18 cellular contexts compared by ENCODE assay signal in the genomic region with DNA sequence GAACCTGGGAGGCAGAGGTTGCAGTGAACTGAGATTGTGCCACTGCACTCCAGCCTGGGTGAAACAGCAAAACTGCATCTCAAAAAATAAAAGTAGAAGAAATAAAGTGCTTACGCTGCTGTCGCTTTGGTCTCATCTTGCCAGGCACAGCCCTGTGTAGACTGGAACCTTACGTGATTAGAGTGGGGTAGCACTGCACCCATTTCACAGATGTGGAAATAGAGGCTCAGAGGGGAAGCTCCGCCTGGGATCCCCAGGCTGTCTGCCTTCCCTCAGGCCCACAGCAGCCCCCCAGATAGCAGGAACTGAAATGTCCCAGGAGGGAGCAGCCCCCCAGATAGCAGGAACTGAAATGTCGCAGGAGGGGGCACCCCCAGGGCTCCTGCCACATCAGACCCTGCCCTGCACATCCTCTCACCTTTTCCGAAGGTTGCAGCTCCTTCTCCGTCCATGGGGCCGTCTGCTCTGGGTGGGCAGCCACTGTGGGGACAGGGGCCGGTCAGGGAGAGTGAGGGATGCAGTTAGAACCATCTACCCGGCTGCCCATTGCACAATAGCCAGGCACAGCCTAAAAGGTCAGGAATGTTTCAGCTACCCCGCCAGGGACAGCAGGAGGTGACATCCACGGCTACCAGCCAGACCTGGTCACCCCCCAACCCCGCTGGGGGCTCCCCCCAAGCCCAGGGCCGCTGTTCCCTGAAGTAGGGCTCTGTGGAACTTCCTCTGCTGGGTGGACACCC. TPM values are rescaled to one million over a fixed set of nuclear protein-coding genes. Genes with fewer than 3 reads are reported as not detected.
DNase-seq lines count a peak whose midpoint lies in the region; ATAC-seq and TF ChIP-seq lines count a peak whose summit lies in the region.
"Had no signal": no experiment of that assay in that cellular context is flagged by ENCODE, and none has a peak within 500 bp of the region (broad histone marks: within the 10 kb centered on the region; RNA-seq: fewer than 3 reads in every experiment).

No MANE protein-coding gene starts in this region.

- no peak for DNase-seq in adipocyte (ENCODE audit: low read depth)
- peak; percentile 70 for DNase-seq in left lobe of liver (ENCODE audit: low spot score)
- no peak for DNase-seq in transverse colon
- DNase-seq in NCI-H2171 (lab: John Stamatoyannopoulos, UW) = no peak
- no peak for DNase-seq in EL
- DNase-seq: activated CD8-positive, alpha-beta memory T cell treated with anti-CD3 and anti-CD28 coated beads for 24 hours; activated T-cell treated with anti-CD3 and anti-CD28 coated beads, Interleukin-2, amount 50 U/mL, for 48 hours; Caco-2; effector memory CD4-positive, alpha-beta T cell; Karpas-422; NCI-H1092 treated with DMSO at 0.1 percent for 48 hours; NCI-H2029 treated with DMSO at 0.1 percent for 48 hours; NCI-H510A; NK-92 treated with Interleukin-12 subunit alpha and Interleukin-12 subunit beta, amount 100 ng/mL, for 24 hours; retina; trophoblast cell had no signal

- peak overlapping the region; percentile 94 for H3K9ac ChIP-seq in adipocyte (ENCODE audit: low read length)

- H3K27me3 ChIP-seq in adipocyte (replicated peaks; ENCODE audit: control insufficient read depth, insufficient read depth, low read length) = no peaks in the 10 kb centered on the region
- peaks cover 5% of the 10 kb centered on the region for H3K27me3 ChIP-seq in transverse colon

- peak; percentile 30 for ATAC-seq in left lobe of liver
- ATAC-seq: activated CD4-positive, CD25-positive, alpha-beta regulatory T cell treated with anti-CD3 and anti-CD28 coated beads, Interleukin-2, amount 50 U/mL, for 24 hours had no signal

- H3K4me3 ChIP-seq in adipocyte (ENCODE audit: low read length) (peak overlapping the region; percentile 85), transverse colon (peak overlapping the region in 3 of 4 donors; percentile 14 to 36 (median 33))

- peak overlapping the region; percentile 66 to 94 (median 83) for H3K27ac ChIP-seq in transverse colon

- no peak for TF ChIP-seq EP300 in transverse colon (IDR thresholded peaks at IDR 0.05; ENCODE audit: low read depth)

- no peaks in the 10 kb centered on the region for H3K9me3 ChIP-seq in adipocyte (ENCODE audit: control insufficient read depth, low read length)
- no peaks in the 10 kb centered on the region for H3K9me3 ChIP-seq in transverse colon
- H3K9me3 ChIP-seq: Caco-2 had no signal

- WGBS in transverse colon (ENCODE audit: low coverage in 1 of 2), 2 donors = 51% methylated on average over 13 of the region's 14 CpGs; no CpG with 5 or more reads in 1 of the 2 donors

- H3K4me1 ChIP-seq in adipocyte (ENCODE audit: control insufficient read depth, insufficient read depth, low read length) = peaks cover 41% of the 10 kb centered on the region
- H3K4me1 ChIP-seq in transverse colon = peaks cover 0 to 7% (median 3%) of the 10 kb centered on the region in 4 donors

- no peak for TF ChIP-seq POLR2A in transverse colon (IDR thresholded peaks at IDR 0.05)

- TF ChIP-seq CTCF in transverse colon (IDR thresholded peaks at IDR 0.05) = no peak

- in situ Hi-C loops in transverse colon (cut with MboI; ENCODE audit: low pct_ligation_motif_present in 1 of 4, low pct_unique_long_range_greater_than_20kb in 1 of 4, low sequenced_read_pairs in 3 of 4) = no loop called here

- intact Hi-C loops in transverse colon (cut with DNase I; ENCODE audit: low total_unique reads) = no loop called here

- H3K36me3 ChIP-seq in adipocyte (ENCODE audit: control insufficient read depth, insufficient read depth, low read length, severe bottlenecking) (peaks cover 42% of the 10 kb centered on the region), transverse colon (no peaks in the 10 kb centered on the region)

RNA-seq across cellular contexts. Expression of a gene that starts 1.9 kb away (rescaled TPM):
- total RNA-seq in left lobe of liver (36.8 TPM), transverse colon (10 to 100 TPM in 3 of 4 donors, 1 to 10 TPM in 1; 8.9 to 33.7 (median 22.2) TPM)

RNA-seq across cellular contexts. Expression of a gene that starts 18.7 kb away (rescaled TPM):
- 136 TPM for total RNA-seq in left lobe of liver
- total RNA-seq in transverse colon = 1 to 10 TPM in 3 of 4 donors, not detected in 1; 2.7 to 6.7 (median 6.0) TPM
- total RNA-seq: chondrocyte had no signal

RNA-seq across cellular contexts. Expression of a gene that starts 23.5 kb away (rescaled TPM):
- total RNA-seq in left lobe of liver (328 TPM), transverse colon (10 to 100 TPM in 3 of 4 donors, 1 to 10 TPM in 1; 1.9 to 18.1 (median 14.4) TPM)
- total RNA-seq: chondrocyte had no signal

RNA-seq across cellular contexts. Expression of a gene that starts 43.1 kb away (rescaled TPM):
- total RNA-seq in left lobe of liver = 1.8 TPM
- total RNA-seq in transverse colon = 1 to 10 TPM in 3 of 4 donors, under 1 TPM in 1; 1.00 to 4.1 (median 1.7) TPM

RNA-seq across cellular contexts. Expression of a gene that starts 44.3 kb away (rescaled TPM):
- total RNA-seq in left lobe of liver (16.8 TPM), transverse colon (10 to 100 TPM; 30.0 to 98.4 (median 38.9) TPM)

Comparison
In these comparisons a context has a peak if more than half of its experiments do, and no peak if none do; other contexts are left out.
1. RNA of a gene that starts 18.7 kb away (total RNA-seq): 136 TPM in left lobe of liver (single experiment); 2.7 to 6.7 TPM in transverse colon; every median in the first group is over 10 times any median in the second.
2. RNA of a gene that starts 23.5 kb away (total RNA-seq): 328 TPM in left lobe of liver (single experiment); 1.9 to 18.1 TPM in transverse colon; every median in the first group is over 10 times any median in the second.